1 cellular context compared by ENCODE assay signal in genomic region chr2:37506407-37507068, GRCh38.
TF ChIP-seq lines count a peak whose summit lies in the region.

No MANE protein-coding gene starts in this region.

TF ChIP-seq in GM12878, 131 proteins besides CTCF, POLR2A, EP300 and RAD21 (continued from another document and continues in another):
- TF ChIP-seq BCL3 (IDR thresholded peaks at IDR 0.05; ENCODE audit: borderline replicate concordance, insufficient read depth, low read depth, low read length, poor library complexity, severe bottlenecking) (no peak), CREM (IDR thresholded peaks at IDR 0.05; ENCODE audit: low read depth) (0 out of 2 replicates have a peak, but pooled peaks have one; percentile 30), RBBP5 (conservative IDR thresholded peaks at IDR 0.05) (no peak), KDM1A (IDR thresholded peaks at IDR 0.05; ENCODE audit: borderline replicate concordance) (no peak), MXI1 (IDR thresholded peaks at IDR 0.05; ENCODE audit: low read depth, low read length) (no peak), NFYA (IDR thresholded peaks at IDR 0.05; ENCODE audit: borderline replicate concordance, low read depth, low read length) (no peak), BCLAF1 (IDR thresholded peaks at IDR 0.05) (no peak), RCOR1 (conservative IDR thresholded peaks at IDR 0.05; ENCODE audit: low read depth, low read length) (no peak), SREBF2 (IDR thresholded peaks at IDR 0.05; ENCODE audit: low read length) (no peak), PRDM15 (CRISPR knock-in tag; IDR thresholded peaks at IDR 0.05) (no peak), NR2C2 (IDR thresholded peaks at IDR 0.05; ENCODE audit: borderline replicate concordance, control insufficient read depth, insufficient read length, low read depth) (no peak), IRF3 (IDR thresholded peaks at IDR 0.05) (no peak), BCL11A (IDR thresholded peaks at IDR 0.05; ENCODE audit: low read depth, low read length) (peak; percentile 41; the same call in 1 of the 2 replicates), JUNB (IDR thresholded peaks at IDR 0.05) (peak; percentile 66), ATF2 (IDR thresholded peaks at IDR 0.05; ENCODE audit: low read length) (peak; percentile 36; the same call in 1 of the 2 replicates), IKZF1 (conservative IDR thresholded peaks at IDR 0.05) (peak; percentile 17; the same call in 1 of the 2 replicates), STAT1 (conservative IDR thresholded peaks at IDR 0.05) (no peak), ZBTB40 (IDR thresholded peaks at IDR 0.05; ENCODE audit: borderline replicate concordance) (no peak), RFX5 (IDR thresholded peaks at IDR 0.05; ENCODE audit: low read depth, low read length) (no peak), MTA3 (IDR thresholded peaks at IDR 0.05; ENCODE audit: borderline replicate concordance, low read length) (no peak), ZNF217 (IDR thresholded peaks at IDR 0.05) (no peak), RELA (IDR thresholded peaks at IDR 0.05; ENCODE audit: borderline replicate concordance, partially characterized antibody) (no peak), MEF2B (IDR thresholded peaks at IDR 0.05; ENCODE audit: partially characterized antibody, poor library complexity, severe bottlenecking) (peak; percentile 54), GATAD2B (conservative IDR thresholded peaks at IDR 0.05; ENCODE audit: low read depth) (no peak), ATF7 (IDR thresholded peaks at IDR 0.05; ENCODE audit: low read depth) (peak; percentile 51; the same call in 1 of the 2 replicates)
- TF ChIP-seq, protein P1, sequence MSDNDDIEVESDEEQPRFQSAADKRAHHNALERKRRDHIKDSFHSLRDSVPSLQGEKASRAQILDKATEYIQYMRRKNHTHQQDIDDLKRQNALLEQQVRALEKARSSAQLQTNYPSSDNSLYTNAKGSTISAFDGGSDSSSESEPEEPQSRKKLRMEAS (IDR thresholded peaks at IDR 0.05; ENCODE audit: low read depth, low read length) = no peak
- TF ChIP-seq, protein P2, sequence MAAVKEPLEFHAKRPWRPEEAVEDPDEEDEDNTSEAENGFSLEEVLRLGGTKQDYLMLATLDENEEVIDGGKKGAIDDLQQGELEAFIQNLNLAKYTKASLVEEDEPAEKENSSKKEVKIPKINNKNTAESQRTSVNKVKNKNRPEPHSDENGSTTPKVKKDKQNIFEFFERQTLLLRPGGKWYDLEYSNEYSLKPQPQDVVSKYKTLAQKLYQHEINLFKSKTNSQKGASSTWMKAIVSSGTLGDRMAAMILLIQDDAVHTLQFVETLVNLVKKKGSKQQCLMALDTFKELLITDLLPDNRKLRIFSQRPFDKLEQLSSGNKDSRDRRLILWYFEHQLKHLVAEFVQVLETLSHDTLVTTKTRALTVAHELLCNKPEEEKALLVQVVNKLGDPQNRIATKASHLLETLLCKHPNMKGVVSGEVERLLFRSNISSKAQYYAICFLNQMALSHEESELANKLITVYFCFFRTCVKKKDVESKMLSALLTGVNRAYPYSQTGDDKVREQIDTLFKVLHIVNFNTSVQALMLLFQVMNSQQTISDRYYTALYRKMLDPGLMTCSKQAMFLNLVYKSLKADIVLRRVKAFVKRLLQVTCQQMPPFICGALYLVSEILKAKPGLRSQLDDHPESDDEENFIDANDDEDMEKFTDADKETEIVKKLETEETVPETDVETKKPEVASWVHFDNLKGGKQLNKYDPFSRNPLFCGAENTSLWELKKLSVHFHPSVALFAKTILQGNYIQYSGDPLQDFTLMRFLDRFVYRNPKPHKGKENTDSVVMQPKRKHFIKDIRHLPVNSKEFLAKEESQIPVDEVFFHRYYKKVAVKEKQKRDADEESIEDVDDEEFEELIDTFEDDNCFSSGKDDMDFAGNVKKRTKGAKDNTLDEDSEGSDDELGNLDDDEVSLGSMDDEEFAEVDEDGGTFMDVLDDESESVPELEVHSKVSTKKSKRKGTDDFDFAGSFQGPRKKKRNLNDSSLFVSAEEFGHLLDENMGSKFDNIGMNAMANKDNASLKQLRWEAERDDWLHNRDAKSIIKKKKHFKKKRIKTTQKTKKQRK (IDR thresholded peaks at IDR 0.05; ENCODE audit: low read depth, low read length) = no peak
- TF ChIP-seq, protein P3, sequence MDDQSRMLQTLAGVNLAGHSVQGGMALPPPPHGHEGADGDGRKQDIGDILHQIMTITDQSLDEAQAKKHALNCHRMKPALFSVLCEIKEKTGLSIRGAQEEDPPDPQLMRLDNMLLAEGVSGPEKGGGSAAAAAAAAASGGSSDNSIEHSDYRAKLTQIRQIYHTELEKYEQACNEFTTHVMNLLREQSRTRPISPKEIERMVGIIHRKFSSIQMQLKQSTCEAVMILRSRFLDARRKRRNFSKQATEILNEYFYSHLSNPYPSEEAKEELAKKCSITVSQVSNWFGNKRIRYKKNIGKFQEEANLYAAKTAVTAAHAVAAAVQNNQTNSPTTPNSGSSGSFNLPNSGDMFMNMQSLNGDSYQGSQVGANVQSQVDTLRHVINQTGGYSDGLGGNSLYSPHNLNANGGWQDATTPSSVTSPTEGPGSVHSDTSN (IDR thresholded peaks at IDR 0.05; ENCODE audit: insufficient replicate concordance, low read depth, low read length) = no peak
